Comparison of ENCODE assay signal across 22 cellular contexts in genomic region chr14:36676236-36676635, GRCh38. TPM values are rescaled to one million over a fixed set of nuclear protein-coding genes. Genes with fewer than 3 reads are reported as not detected.
"Had no signal": no experiment of that assay in that cellular context is flagged by ENCODE, and none has a peak within 500 bp of the region (broad histone marks: within the 10 kb centered on the region; RNA-seq: fewer than 3 reads in every experiment).

No MANE protein-coding gene starts in this region.

- H3K9me3 ChIP-seq: gastroesophageal sphincter, heart right ventricle, left ventricle myocardium inferior, psoas muscle, right lobe of liver, upper lobe of right lung had no signal

- H3K4me3 ChIP-seq: gastroesophageal sphincter, heart right ventricle, left ventricle myocardium inferior, psoas muscle, right lobe of liver, upper lobe of right lung had no signal

- H3K9me3 Mint-ChIP-seq: activated CD4-positive, alpha-beta T cell treated with anti-CD3 and anti-CD28 coated beads, Interleukin-2, amount 10 ng/mL, durations not matched to agents 7 days and 5 days; activated naive CD8-positive, alpha-beta T cell treated with anti-CD3 and anti-CD28 coated beads for 36 hours; brain; central memory CD8-positive, alpha-beta T cell; stimulated activated naive CD8-positive, alpha-beta T cell treated with anti-CD3 and anti-CD28 coated beads, Interleukin-15, amount 100 ng/mL, for 72 hours; T-helper 2 cell treated with Interferon-gamma antibody and Interleukin-4, amounts not matched to agents 5 μg/mL and 100 μg/mL, for 36 hours had no signal

- ATAC-seq: gastroesophageal sphincter; heart right ventricle; naive thymus-derived CD8-positive, alpha-beta T cell; psoas muscle; right lobe of liver; stimulated activated naive CD8-positive, alpha-beta T cell treated with anti-CD3 and anti-CD28 coated beads, Interleukin-15, amount 100 ng/mL, for 72 hours; upper lobe of right lung had no signal

- H3K27ac ChIP-seq: gastroesophageal sphincter, heart right ventricle, left ventricle myocardium inferior, psoas muscle, right lobe of liver, upper lobe of right lung had no signal

- H3K27me3 Mint-ChIP-seq: central memory CD8-positive, alpha-beta T cell had no signal

- H3K36me3 Mint-ChIP-seq: activated naive CD8-positive, alpha-beta T cell treated with anti-CD3 and anti-CD28 coated beads for 36 hours; brain; naive thymus-derived CD8-positive, alpha-beta T cell had no signal

- H3K27me3 ChIP-seq: right lobe of liver had no signal

- H3K4me3 Mint-ChIP-seq: activated CD4-positive, alpha-beta T cell treated with anti-CD3 and anti-CD28 coated beads, Interleukin-2, amount 10 ng/mL, durations not matched to agents 7 days and 5 days; activated naive CD8-positive, alpha-beta T cell treated with anti-CD3 and anti-CD28 coated beads for 36 hours; brain; central memory CD8-positive, alpha-beta T cell; naive thymus-derived CD8-positive, alpha-beta T cell; stimulated activated naive CD8-positive, alpha-beta T cell treated with anti-CD3 and anti-CD28 coated beads, Interleukin-15, amount 100 ng/mL, for 72 hours; T-helper 2 cell treated with Interferon-gamma antibody and Interleukin-4, amounts not matched to agents 5 μg/mL and 100 μg/mL, for 36 hours had no signal

- H3K4me1 ChIP-seq: gastroesophageal sphincter, heart right ventricle, left ventricle myocardium inferior, psoas muscle, right lobe of liver, upper lobe of right lung had no signal

- H3K36me3 ChIP-seq: gastroesophageal sphincter, heart right ventricle, left ventricle myocardium inferior, right lobe of liver, upper lobe of right lung had no signal

- H3K27ac Mint-ChIP-seq: activated CD4-positive, alpha-beta T cell treated with anti-CD3 and anti-CD28 coated beads, Interleukin-2, amount 10 ng/mL, durations not matched to agents 7 days and 5 days; activated naive CD8-positive, alpha-beta T cell treated with anti-CD3 and anti-CD28 coated beads for 36 hours; brain; naive thymus-derived CD8-positive, alpha-beta T cell; stimulated activated naive CD8-positive, alpha-beta T cell treated with anti-CD3 and anti-CD28 coated beads, Interleukin-15, amount 100 ng/mL, for 72 hours; T-helper 2 cell treated with Interferon-gamma antibody and Interleukin-4, amounts not matched to agents 5 μg/mL and 100 μg/mL, for 36 hours had no signal

- DNase-seq: activated CD4-positive, alpha-beta T cell treated with anti-CD3 and anti-CD28 coated beads, Interleukin-2, amount 10 ng/mL, durations not matched to agents 7 days and 5 days; activated CD4-positive, CD25-positive, alpha-beta regulatory T cell; activated naive CD8-positive, alpha-beta T cell treated with anti-CD3 and anti-CD28 coated beads for 36 hours; amygdala; cortex of kidney; effector memory CD4-positive, alpha-beta T cell; heart right ventricle; kidney; left ventricle myocardium inferior; naive thymus-derived CD8-positive, alpha-beta T cell; nucleus accumbens; psoas muscle; stimulated activated naive CD8-positive, alpha-beta T cell treated with anti-CD3 and anti-CD28 coated beads, Interleukin-15, amount 100 ng/mL, for 72 hours; SW 1271; upper lobe of right lung had no signal

- H3K4me1 Mint-ChIP-seq: activated CD4-positive, alpha-beta T cell treated with anti-CD3 and anti-CD28 coated beads, Interleukin-2, amount 10 ng/mL, durations not matched to agents 7 days and 5 days; activated naive CD8-positive, alpha-beta T cell treated with anti-CD3 and anti-CD28 coated beads for 36 hours; brain; central memory CD8-positive, alpha-beta T cell; naive thymus-derived CD8-positive, alpha-beta T cell; stimulated activated naive CD8-positive, alpha-beta T cell treated with anti-CD3 and anti-CD28 coated beads, Interleukin-15, amount 100 ng/mL, for 72 hours had no signal

RNA-seq across cellular contexts. Expression of gene PAX9, which starts 14.6 kb away (rescaled TPM):
- total RNA-seq: activated CD4-positive, alpha-beta T cell treated with anti-CD3 and anti-CD28 coated beads, Interleukin-2, amount 10 ng/mL, durations not matched to agents 7 days and 5 days; activated naive CD8-positive, alpha-beta T cell treated with anti-CD3 and anti-CD28 coated beads for 36 hours; heart right ventricle; left ventricle myocardium inferior; mucosa of gallbladder; naive thymus-derived CD8-positive, alpha-beta T cell; right lobe of liver; temporal lobe had no signal
- polyA plus RNA-seq: naive thymus-derived CD8-positive, alpha-beta T cell had no signal
